1 cellular context compared by ENCODE assay signal in genomic region chr19:45769821-45770191, GRCh38.
TF ChIP-seq lines count a peak whose summit lies in the region.

No MANE protein-coding gene starts in this region.

TF ChIP-seq in IMR-90, 13 proteins besides CTCF, POLR2A, EP300 and RAD21:
- TF ChIP-seq RFX5 (IDR thresholded peaks at IDR 0.05; ENCODE audit: low read depth, low read length) = no peak
- no peak for TF ChIP-seq NFE2L2 (IDR thresholded peaks at IDR 0.05; ENCODE audit: low read depth, low read length)
- no peak for TF ChIP-seq FOS (IDR thresholded peaks at IDR 0.05; ENCODE audit: low read depth, low read length)
- TF ChIP-seq RCOR1 (IDR thresholded peaks at IDR 0.05; ENCODE audit: insufficient replicate concordance, low read length) = no peak
- no peak for TF ChIP-seq CEBPB (IDR thresholded peaks at IDR 0.05; ENCODE audit: low read depth, low read length)
- no peak for TF ChIP-seq SMC3 (IDR thresholded peaks at IDR 0.05; ENCODE audit: low read depth, low read length)
- no peak for TF ChIP-seq BHLHE40 (IDR thresholded peaks at IDR 0.05; ENCODE audit: low read depth, low read length)
- no peak for TF ChIP-seq MAFK (IDR thresholded peaks at IDR 0.05; ENCODE audit: low read depth, low read length)
- no peak for TF ChIP-seq MXI1 (IDR thresholded peaks at IDR 0.05; ENCODE audit: borderline replicate concordance, low read depth, low read length)
- no peak for TF ChIP-seq MAZ (IDR thresholded peaks at IDR 0.05; ENCODE audit: borderline replicate concordance, low read depth, low read length)
TF ChIP-seq in IMR-90: peak in this region for 0.
